Comparison of ENCODE assay signal across 13 cellular contexts in genomic region chr2:20573611-20574422, GRCh38.
DNase-seq lines count a peak whose midpoint lies in the region; ATAC-seq, FAIRE-seq and TF ChIP-seq lines count a peak whose summit lies in the region.
"Had no signal": no experiment of that assay in that cellular context is flagged by ENCODE, and none has a peak within 500 bp of the region (broad histone marks: within the 10 kb centered on the region; RNA-seq: fewer than 3 reads in every experiment).

No MANE protein-coding gene starts in this region.

- H3K4me3 ChIP-seq in liver (ENCODE audit: low read depth in 1 of 3, low read length in 3 of 3) = no peak overlapping the region
- H3K4me3 ChIP-seq in stomach = no peak overlapping the region
- H3K4me3 ChIP-seq: cardiac muscle cell had no signal

- peaks cover 0 to 4% (median 0%) of the 10 kb centered on the region in 5 experiments for H3K9me3 Mint-ChIP-seq in brain
- H3K9me3 Mint-ChIP-seq: stimulated activated naive CD8-positive, alpha-beta T cell treated with anti-CD3 and anti-CD28 coated beads, Interleukin-15, amount 100 ng/mL, for 72 hours had no signal

- H3K36me3 ChIP-seq in liver (ENCODE audit: control insufficient read depth in 4 of 4, insufficient read depth in 3 of 4, low read depth in 1 of 4, low read length in 3 of 4) (no peaks in the 10 kb centered on the region), stomach (no peaks in the 10 kb centered on the region)
- H3K36me3 ChIP-seq: cardiac muscle cell had no signal

- no peak for TF ChIP-seq CTCF in brain (conservative IDR thresholded peaks at IDR 0.05)
- TF ChIP-seq CTCF in liver (IDR thresholded peaks at IDR 0.05; ENCODE audit: low read depth, low read length, missing input control) = no peak
- TF ChIP-seq CTCF in stomach (IDR thresholded peaks at IDR 0.05) = no peak

- no peak for FAIRE-seq in RCC 7860 (lab: Jason Lieb, UNC)
- FAIRE-seq: GM18507 had no signal

- WGBS in liver = 78% methylated on average over 10 of the region's 10 CpGs
- 74 to 83% (median 78%) methylated on average over 7 to 10 of the region's 10 CpGs for WGBS in stomach, 5 donors

- intact Hi-C loops in stomach (cut with DNase I; ENCODE audit: low total_unique reads) = no loop called here

- H3K27me3 ChIP-seq in liver (ENCODE audit: control insufficient read depth in 4 of 4, insufficient read depth in 4 of 4, low read length in 3 of 4) = no peaks in the 10 kb centered on the region
- no peaks in the 10 kb centered on the region for H3K27me3 ChIP-seq in stomach
- H3K27me3 ChIP-seq: cardiac muscle cell had no signal

- no peak for TF ChIP-seq RAD21 in liver (IDR thresholded peaks at IDR 0.05)

- no peak for TF ChIP-seq EP300 in stomach (IDR thresholded peaks at IDR 0.05)

- peak overlapping the region in 1 of 2 donors; percentile 62 for H3K27ac ChIP-seq in liver (ENCODE audit: low read depth in 1 of 2, low read length in 2 of 2)
- peak overlapping the region in 4 of 5 donors; percentile 24 to 67 (median 44) for H3K27ac ChIP-seq in stomach
- H3K27ac ChIP-seq: 22Rv1, cardiac muscle cell had no signal

- H3K4me3 Mint-ChIP-seq in brain = no peak overlapping the region
- H3K4me3 Mint-ChIP-seq: stimulated activated naive CD8-positive, alpha-beta T cell treated with anti-CD3 and anti-CD28 coated beads, Interleukin-15, amount 100 ng/mL, for 72 hours had no signal

- peaks cover 33% of the 10 kb centered on the region for H3K4me1 Mint-ChIP-seq in brain

- TF ChIP-seq POLR2A in stomach (IDR thresholded peaks at IDR 0.05) = no peak

- no peak for ATAC-seq in HG03108 (IDR thresholded peaks at IDR 0.05; ENCODE audit: unreplicated experiment)
- ATAC-seq: stimulated activated naive CD8-positive, alpha-beta T cell treated with anti-CD3 and anti-CD28 coated beads, Interleukin-15, amount 100 ng/mL, for 72 hours had no signal

- peaks cover 6% of the 10 kb centered on the region for H3K27me3 Mint-ChIP-seq in brain
- H3K27me3 Mint-ChIP-seq: stimulated activated naive CD8-positive, alpha-beta T cell treated with anti-CD3 and anti-CD28 coated beads, Interleukin-15, amount 100 ng/mL, for 72 hours had no signal

- H3K36me3 Mint-ChIP-seq in brain = no peaks in the 10 kb centered on the region

- H3K9me3 ChIP-seq in liver (ENCODE audit: control insufficient read depth in 4 of 4, low read length in 3 of 4) = no peaks in the 10 kb centered on the region
- no peaks in the 10 kb centered on the region for H3K9me3 ChIP-seq in stomach

- H3K9ac ChIP-seq in liver (ENCODE audit: low read depth in 1 of 2, low read length in 2 of 2) = no peak overlapping the region

- peak overlapping the region; percentile 19 to 88 (median 84) for H3K27ac Mint-ChIP-seq in brain

- H3K4me1 ChIP-seq in liver (ENCODE audit: control insufficient read depth in 4 of 4, insufficient read depth in 4 of 4, low read length in 3 of 4) (peaks cover 15 to 36% (median 27%) of the 10 kb centered on the region in 4 donors), stomach (peaks cover 17 to 45% (median 37%) of the 10 kb centered on the region in 4 donors)

- peak; percentile 65 for DNase-seq in DMS 273 (lab: John Stamatoyannopoulos, UW; ENCODE audit: unreplicated experiment)
- DNase-seq in DMS 273 treated with DMSO at 0.1 percent for 48 hours (lab: John Stamatoyannopoulos, UW) = no peak
- DNase-seq in stomach = no peak
- no peak for DNase-seq in RCC 7860 (ENCODE audit: low spot score)
- DNase-seq in GOT3 (lab: John Stamatoyannopoulos, UW) = no peak
- DNase-seq: stimulated activated naive CD8-positive, alpha-beta T cell treated with anti-CD3 and anti-CD28 coated beads, Interleukin-15, amount 100 ng/mL, for 72 hours; T-helper 9 cell had no signal

TF ChIP-seq in liver, 16 proteins besides CTCF, POLR2A, EP300 and RAD21:
- TF ChIP-seq SP1 (IDR thresholded peaks at IDR 0.05) = peak; percentile 7
- TF ChIP-seq HNF4G (IDR thresholded peaks at IDR 0.05) = no peak
- TF ChIP-seq TAF1 (conservative IDR thresholded peaks at IDR 0.05) = no peak
